ENCODE assay signal across 2 cellular contexts in the genomic region with DNA sequence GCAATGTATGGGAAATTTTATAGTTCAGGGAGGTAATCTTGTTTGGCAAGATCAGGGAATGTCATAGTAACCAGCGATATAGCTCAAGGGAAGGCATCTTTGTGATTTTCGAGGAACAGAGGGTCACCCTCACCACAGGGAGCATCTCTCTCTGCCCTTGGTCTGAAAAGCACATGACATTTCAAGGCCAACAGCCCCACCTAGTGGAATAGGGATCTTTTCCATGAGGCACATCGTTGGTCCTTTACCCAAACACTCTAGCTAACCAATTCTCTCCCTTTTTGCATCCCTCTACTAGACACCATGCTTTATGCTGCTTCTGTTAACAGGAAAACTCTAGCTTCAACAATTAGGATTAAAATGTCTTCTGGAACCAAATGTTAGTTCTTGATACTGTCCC.
TF ChIP-seq lines count a peak whose summit lies in the region.

No MANE protein-coding gene starts in this region.

TF ChIP-seq in SK-N-SH, 30 proteins besides CTCF, POLR2A, EP300 and RAD21 (continued from another document):
- TF ChIP-seq RXRA (IDR thresholded peaks at IDR 0.05; ENCODE audit: borderline replicate concordance, low read depth) (no peak), GABPA (IDR thresholded peaks at IDR 0.05; ENCODE audit: low read depth) (no peak)
- TF ChIP-seq, protein P1, sequence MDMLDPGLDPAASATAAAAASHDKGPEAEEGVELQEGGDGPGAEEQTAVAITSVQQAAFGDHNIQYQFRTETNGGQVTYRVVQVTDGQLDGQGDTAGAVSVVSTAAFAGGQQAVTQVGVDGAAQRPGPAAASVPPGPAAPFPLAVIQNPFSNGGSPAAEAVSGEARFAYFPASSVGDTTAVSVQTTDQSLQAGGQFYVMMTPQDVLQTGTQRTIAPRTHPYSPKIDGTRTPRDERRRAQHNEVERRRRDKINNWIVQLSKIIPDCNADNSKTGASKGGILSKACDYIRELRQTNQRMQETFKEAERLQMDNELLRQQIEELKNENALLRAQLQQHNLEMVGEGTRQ (IDR thresholded peaks at IDR 0.05; ENCODE audit: borderline replicate concordance, low read depth, low read length) = no peak

TF ChIP-seq in endothelial cell of umbilical vein, 7 proteins besides CTCF, POLR2A, EP300 and RAD21 (continued from another document):
- TF ChIP-seq MAX (IDR thresholded peaks at IDR 0.05; ENCODE audit: insufficient read depth, insufficient read length) = no peak
- TF ChIP-seq POLR2AphosphoS5 (IDR thresholded peaks at IDR 0.05; ENCODE audit: insufficient read depth, low read depth, low read length) = no peak
- TF ChIP-seq EZH2 (IDR thresholded peaks at IDR 0.05; ENCODE audit: borderline replicate concordance, low read depth, low read length, severe bottlenecking) = no peak
